Comparison of ENCODE assay signal across 27 cellular contexts in the genomic region with DNA sequence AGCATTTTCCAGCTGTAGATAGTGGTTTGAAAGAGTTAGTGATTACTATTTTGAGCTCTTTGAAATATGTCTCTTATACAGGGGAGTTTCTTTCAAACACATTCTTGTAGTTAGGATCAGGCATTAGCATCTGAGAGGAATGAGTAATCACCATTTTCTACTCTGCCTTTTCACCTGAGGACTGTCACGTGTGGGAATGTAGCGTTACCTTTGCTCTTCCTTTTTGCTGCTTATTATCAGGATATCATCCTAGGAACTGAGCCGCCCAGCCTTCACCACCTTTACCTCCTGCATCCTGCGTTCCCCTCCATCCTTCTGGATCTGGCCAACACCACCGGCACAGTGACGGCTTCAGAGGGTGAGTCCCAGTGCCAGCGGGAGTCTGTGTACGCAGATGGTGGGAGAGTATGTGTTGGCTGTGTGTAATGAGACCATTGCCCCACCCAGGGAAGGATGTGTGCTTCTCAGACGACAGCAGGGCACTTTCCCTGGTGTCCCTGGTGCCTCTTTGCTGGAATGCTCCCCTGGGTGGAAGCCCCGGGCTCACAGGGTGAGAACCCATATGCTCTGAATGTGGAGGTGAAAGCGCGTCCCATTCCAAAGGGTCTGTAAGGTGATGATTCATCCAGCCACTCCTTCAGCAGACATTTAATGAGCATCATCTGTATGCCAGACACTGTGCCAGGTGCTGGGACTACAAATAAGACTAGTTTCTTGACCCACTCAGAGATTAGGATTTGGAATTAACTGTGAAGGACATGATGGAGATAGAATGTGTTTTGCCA. TPM values are rescaled to one million over a fixed set of nuclear protein-coding genes. Genes with fewer than 3 reads are reported as not detected.
"Had no signal": no experiment of that assay in that cellular context is flagged by ENCODE, and none has a peak within 500 bp of the region (broad histone marks: within the 10 kb centered on the region; RNA-seq: fewer than 3 reads in every experiment).

No MANE protein-coding gene starts in this region.

- H3K27me3 ChIP-seq: esophagus muscularis mucosa, gastroesophageal sphincter, right lobe of liver, spleen had no signal

- H3K4me3 ChIP-seq: esophagus muscularis mucosa, gastroesophageal sphincter, lung, psoas muscle, right lobe of liver, spleen, thoracic aorta, transverse colon had no signal

- H3K27me3 Mint-ChIP-seq: naive thymus-derived CD4-positive, alpha-beta T cell; stimulated activated naive B cell treated with anti-CD40 and anti-IgM and Interleukin-4, amounts not matched to agents 10 μg/mL and 1 μg/mL and 100 μg/mL, for 72 hours; stimulated activated naive CD8-positive, alpha-beta T cell treated with anti-CD3 and anti-CD28 coated beads, Interleukin-15, amount 100 ng/mL, for 72 hours had no signal

- H3K79me2 ChIP-seq: parathyroid adenoma had no signal

- H3K4me1 ChIP-seq: esophagus muscularis mucosa, gastroesophageal sphincter, parathyroid adenoma, psoas muscle, right lobe of liver, spleen had no signal

- ATAC-seq: gastroesophageal sphincter; left colon; left ventricle myocardium superior; naive thymus-derived CD4-positive, alpha-beta T cell; psoas muscle; right lobe of liver; stimulated activated naive B cell treated with anti-CD40 and anti-IgM and Interleukin-4, amounts not matched to agents 10 μg/mL and 1 μg/mL and 100 μg/mL, for 72 hours; stimulated activated naive CD8-positive, alpha-beta T cell treated with anti-CD3 and anti-CD28 coated beads, Interleukin-15, amount 100 ng/mL, for 72 hours had no signal

- H3K9me3 ChIP-seq: esophagus muscularis mucosa, gastroesophageal sphincter, psoas muscle, right lobe of liver, spleen, thoracic aorta, transverse colon had no signal

- H2AFZ ChIP-seq: parathyroid adenoma had no signal

- H3K4me1 Mint-ChIP-seq: naive thymus-derived CD4-positive, alpha-beta T cell; stimulated activated naive B cell treated with anti-CD40 and anti-IgM and Interleukin-4, amounts not matched to agents 10 μg/mL and 1 μg/mL and 100 μg/mL, for 72 hours; stimulated activated naive CD8-positive, alpha-beta T cell treated with anti-CD3 and anti-CD28 coated beads, Interleukin-15, amount 100 ng/mL, for 72 hours had no signal

- DNase-seq: effector memory CD4-positive, alpha-beta T cell; glutamatergic neuron; left colon; left ventricle myocardium superior; mesenchymal stem cell; naive thymus-derived CD4-positive, alpha-beta T cell; nucleus accumbens; psoas muscle; retina; right lobe of liver; spleen; stimulated activated CD4-positive, alpha-beta T cell treated with anti-CD3 and anti-CD28 coated beads, Interleukin-15, amount 100 ng/mL, for 24 hours; stimulated activated CD4-positive, alpha-beta T cell treated with anti-CD3 and anti-CD28 coated beads, Interleukin-1b, Interleukin-23, amount 100 ng/mL, for 48 hours; stimulated activated CD4-positive, alpha-beta T cell treated with anti-CD3 and anti-CD28 coated beads, Interleukin-4, amount 100 ng/mL, for 24 hours; stimulated activated naive B cell treated with anti-CD40 and anti-IgM and Interleukin-4, amounts not matched to agents 10 μg/mL and 1 μg/mL and 100 μg/mL, for 72 hours; stimulated activated naive CD8-positive, alpha-beta T cell treated with anti-CD3 and anti-CD28 coated beads, Interleukin-15, amount 100 ng/mL, for 72 hours; transverse colon had no signal

- H3K27ac ChIP-seq: epithelial cell of prostate, esophagus muscularis mucosa, gastroesophageal sphincter, parathyroid adenoma, psoas muscle, right lobe of liver, spleen, thoracic aorta, transverse colon had no signal

- H3K27ac Mint-ChIP-seq: naive thymus-derived CD4-positive, alpha-beta T cell; stimulated activated naive B cell treated with anti-CD40 and anti-IgM and Interleukin-4, amounts not matched to agents 10 μg/mL and 1 μg/mL and 100 μg/mL, for 72 hours; stimulated activated naive CD8-positive, alpha-beta T cell treated with anti-CD3 and anti-CD28 coated beads, Interleukin-15, amount 100 ng/mL, for 72 hours had no signal

- H3K9me3 Mint-ChIP-seq: naive thymus-derived CD4-positive, alpha-beta T cell; neural crest cell; stimulated activated naive B cell treated with anti-CD40 and anti-IgM and Interleukin-4, amounts not matched to agents 10 μg/mL and 1 μg/mL and 100 μg/mL, for 72 hours; stimulated activated naive CD8-positive, alpha-beta T cell treated with anti-CD3 and anti-CD28 coated beads, Interleukin-15, amount 100 ng/mL, for 72 hours had no signal

- H3K9ac ChIP-seq: parathyroid adenoma had no signal

- H3K4me3 Mint-ChIP-seq: naive thymus-derived CD4-positive, alpha-beta T cell; neural crest cell; stimulated activated naive B cell treated with anti-CD40 and anti-IgM and Interleukin-4, amounts not matched to agents 10 μg/mL and 1 μg/mL and 100 μg/mL, for 72 hours; stimulated activated naive CD8-positive, alpha-beta T cell treated with anti-CD3 and anti-CD28 coated beads, Interleukin-15, amount 100 ng/mL, for 72 hours had no signal

- H3K36me3 ChIP-seq: thoracic aorta, transverse colon had no signal

RNA-seq across cellular contexts. Expression of gene GSG1, which starts 27.5 kb away (rescaled TPM):
- total RNA-seq: esophagus muscularis mucosa; gastroesophageal sphincter; kidney epithelial cell; left colon; left ventricle myocardium superior; lung; naive thymus-derived CD4-positive, alpha-beta T cell; neural crest cell; psoas muscle; right lobe of liver; spleen; subcutaneous adipose tissue; thoracic aorta; transverse colon had no signal
- polyA plus RNA-seq: lung; naive thymus-derived CD4-positive, alpha-beta T cell; psoas muscle; spleen; urinary bladder had no signal
